In genomic region chr19:53517114-53517741, GRCh38 we compare ENCODE assay signal across 21 cellular contexts.
"Had no signal": no experiment of that assay in that cellular context is flagged by ENCODE, and none has a peak within 500 bp of the region (broad histone marks: within the 10 kb centered on the region; RNA-seq: fewer than 3 reads in every experiment).

No MANE protein-coding gene starts in this region.

- H3K4me3 ChIP-seq: breast epithelium, esophagus muscularis mucosa, heart right ventricle, left lung, lung, mucosa of descending colon, right lobe of liver, thyroid gland, upper lobe of right lung had no signal

- H3K36me3 ChIP-seq: breast epithelium, esophagus muscularis mucosa, heart right ventricle, left lung, right lobe of liver, thyroid gland, upper lobe of right lung had no signal

- H3K27me3 ChIP-seq: breast epithelium, esophagus muscularis mucosa, heart right ventricle, left lung, right lobe of liver, thyroid gland, upper lobe of right lung had no signal

- H3K27ac ChIP-seq: breast epithelium, esophagus muscularis mucosa, heart right ventricle, left lung, right lobe of liver, thyroid gland, upper lobe of right lung had no signal

- DNase-seq: activated B cell treated with CpG ODN at 0.5 μM for 24 hours; activated CD4-positive, alpha-beta T cell treated with anti-CD3 and anti-CD28 coated beads, Interleukin-2, amount 50 U/mL, for 1 hour; activated CD8-positive, alpha-beta T cell treated with anti-CD3 and anti-CD28 coated beads for 36 hours; activated naive CD8-positive, alpha-beta T cell treated with anti-CD3 and anti-CD28 coated beads, Interleukin-2, amount 50 U/mL, for 24 hours; activated T-cell treated with anti-CD3 and anti-CD28 coated beads, Interleukin-2, amount 50 U/mL, for 48 hours; central memory CD4-positive, alpha-beta T cell; endodermal cell; foreskin melanocyte; heart right ventricle; left lung; mucosa of descending colon; right lobe of liver; stimulated activated CD4-positive, alpha-beta T cell treated with anti-CD3 and anti-CD28 coated beads, Interleukin-12 subunit alpha, Interleukin-12 subunit beta, amount 100 ng/mL, for 4 hours; stimulated activated CD4-positive, alpha-beta T cell treated with anti-CD3 and anti-CD28 coated beads, Interleukin-4, amount 100 ng/mL, for 24 hours; thyroid gland; upper lobe of right lung had no signal

- ATAC-seq: activated CD8-positive, alpha-beta T cell treated with anti-CD3 and anti-CD28 coated beads for 36 hours; activated naive CD8-positive, alpha-beta T cell treated with anti-CD3 and anti-CD28 coated beads, Interleukin-2, amount 50 U/mL, for 24 hours; heart right ventricle; left lung; mucosa of descending colon; natural killer cell treated with Interleukin-12 subunit alpha and Interleukin-12 subunit beta and Interleukin-15 and Interleukin-18, amount 100 ng/mL, for 72 hours; right lobe of liver; stimulated activated effector memory CD8-positive, alpha-beta T cell treated with anti-CD3 and anti-CD28 coated beads, Interleukin-12 subunit alpha, Interleukin-12 subunit beta, amount 100 ng/mL, for 72 hours; upper lobe of right lung had no signal

- H3K9me3 ChIP-seq: breast epithelium, esophagus muscularis mucosa, thyroid gland, upper lobe of right lung had no signal

- H3K4me1 ChIP-seq: right lobe of liver had no signal
